Comparison of ENCODE assay signal across 7 cellular contexts in the genomic region with DNA sequence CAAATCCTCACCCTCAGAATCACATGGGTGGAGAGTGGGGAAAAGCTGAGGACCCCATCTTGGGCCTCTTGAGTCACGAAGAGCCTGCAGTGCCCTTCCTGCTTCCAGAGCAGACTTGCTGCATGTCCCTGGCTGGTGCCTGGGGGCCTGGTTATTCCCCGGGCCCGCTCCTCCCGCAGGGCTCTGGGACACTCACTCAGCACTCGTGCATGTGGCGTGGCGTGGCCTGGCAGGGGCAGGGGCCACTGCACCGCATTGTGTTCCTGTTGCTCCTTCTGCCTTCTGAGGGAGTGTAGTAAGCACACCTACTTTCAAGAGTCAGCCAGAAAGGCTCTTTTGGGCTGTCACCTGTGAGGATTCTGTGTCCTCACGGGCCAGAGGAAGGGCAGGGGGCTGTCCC. TPM values are rescaled to one million over a fixed set of nuclear protein-coding genes. Genes with fewer than 3 reads are reported as not detected.
"Had no signal": no experiment of that assay in that cellular context is flagged by ENCODE, and none has a peak within 500 bp of the region (broad histone marks: within the 10 kb centered on the region; RNA-seq: fewer than 3 reads in every experiment).

No MANE protein-coding gene starts in this region.

- DNase-seq: GDM1, GF-D8 had no signal

- H3K4me3 ChIP-seq: GM12878 had no signal

- ATAC-seq: GM12878 had no signal

- FAIRE-seq: G401.6, GM12878, GM18507, GM19239 had no signal

RNA-seq across cellular contexts. Expression of a gene that starts 33.7 kb away (rescaled TPM):
- total RNA-seq: G401, GM12878 had no signal
